18 cellular contexts compared by ENCODE assay signal in genomic region chr16:30666681-30667080, GRCh38.
"Had no signal": no experiment of that assay in that cellular context is flagged by ENCODE, and none has a peak within 500 bp of the region (broad histone marks: within the 10 kb centered on the region; RNA-seq: fewer than 3 reads in every experiment).

No MANE protein-coding gene starts in this region.

- DNase-seq: activated CD4-positive, alpha-beta T cell treated with anti-CD3 and anti-CD28 coated beads, Interleukin-2, amount 10 ng/mL, durations not matched to agents 7 days and 5 days; activated effector memory CD4-positive, alpha-beta T cell treated with Interleukin-2 at 50 U/mL for 16 hours; aorta; islet precursor cell; mammary epithelial cell; mucosa of descending colon; naive thymus-derived CD4-positive, alpha-beta T cell; posterior cingulate gyrus; stimulated activated CD4-positive, alpha-beta T cell treated with anti-CD3 and anti-CD28 coated beads, Interleukin-15, amount 100 ng/mL, for 24 hours; stimulated activated CD4-positive, alpha-beta T cell treated with anti-CD3 and anti-CD28 coated beads, Interleukin-4, amount 100 ng/mL, for 1 hour; stimulated activated CD8-positive, alpha-beta memory T cell treated with anti-CD3 and anti-CD28 coated beads, Interleukin-4, amount 100 ng/mL, for 48 hours; stimulated activated naive CD8-positive, alpha-beta T cell treated with anti-CD3 and anti-CD28 coated beads, Interleukin-15, amount 100 ng/mL, for 72 hours; upper lobe of left lung had no signal

- H3K27me3 ChIP-seq: cardiac muscle cell, neutrophil, upper lobe of left lung had no signal

- H3K4me3 Mint-ChIP-seq: activated CD4-positive, alpha-beta T cell treated with anti-CD3 and anti-CD28 coated beads, Interleukin-2, amount 10 ng/mL, durations not matched to agents 7 days and 5 days; naive thymus-derived CD4-positive, alpha-beta T cell; stimulated activated naive CD8-positive, alpha-beta T cell treated with anti-CD3 and anti-CD28 coated beads, Interleukin-15, amount 100 ng/mL, for 72 hours had no signal

- H3K27ac ChIP-seq: cardiac muscle cell, neutrophil, upper lobe of left lung had no signal

- H3K9me3 Mint-ChIP-seq: activated CD4-positive, alpha-beta T cell treated with anti-CD3 and anti-CD28 coated beads, Interleukin-2, amount 10 ng/mL, durations not matched to agents 7 days and 5 days; activated naive CD4-positive, alpha-beta T cell treated with anti-CD3 and anti-CD28 coated beads, Interleukin-2, amount 50 U/mL, for 72 hours; naive thymus-derived CD4-positive, alpha-beta T cell; stimulated activated naive CD8-positive, alpha-beta T cell treated with anti-CD3 and anti-CD28 coated beads, Interleukin-15, amount 100 ng/mL, for 72 hours had no signal

- H3K27ac Mint-ChIP-seq: activated CD4-positive, alpha-beta T cell treated with anti-CD3 and anti-CD28 coated beads, Interleukin-2, amount 10 ng/mL, durations not matched to agents 7 days and 5 days had no signal

- ATAC-seq: activated naive CD4-positive, alpha-beta T cell treated with anti-CD3 and anti-CD28 coated beads, Interleukin-2, amount 50 U/mL, for 72 hours; left lobe of liver; mucosa of descending colon; naive thymus-derived CD4-positive, alpha-beta T cell; stimulated activated naive CD8-positive, alpha-beta T cell treated with anti-CD3 and anti-CD28 coated beads, Interleukin-15, amount 100 ng/mL, for 72 hours had no signal

- H3K9me3 ChIP-seq: mucosa of descending colon, neutrophil, upper lobe of left lung had no signal

- H3K27me3 Mint-ChIP-seq: activated CD4-positive, alpha-beta T cell treated with anti-CD3 and anti-CD28 coated beads, Interleukin-2, amount 10 ng/mL, durations not matched to agents 7 days and 5 days; naive thymus-derived CD4-positive, alpha-beta T cell; stimulated activated naive CD8-positive, alpha-beta T cell treated with anti-CD3 and anti-CD28 coated beads, Interleukin-15, amount 100 ng/mL, for 72 hours had no signal

- H3K4me3 ChIP-seq: cardiac muscle cell, mucosa of descending colon, skin epidermis, upper lobe of left lung had no signal
